9 cellular contexts compared by ENCODE assay signal in the genomic region with DNA sequence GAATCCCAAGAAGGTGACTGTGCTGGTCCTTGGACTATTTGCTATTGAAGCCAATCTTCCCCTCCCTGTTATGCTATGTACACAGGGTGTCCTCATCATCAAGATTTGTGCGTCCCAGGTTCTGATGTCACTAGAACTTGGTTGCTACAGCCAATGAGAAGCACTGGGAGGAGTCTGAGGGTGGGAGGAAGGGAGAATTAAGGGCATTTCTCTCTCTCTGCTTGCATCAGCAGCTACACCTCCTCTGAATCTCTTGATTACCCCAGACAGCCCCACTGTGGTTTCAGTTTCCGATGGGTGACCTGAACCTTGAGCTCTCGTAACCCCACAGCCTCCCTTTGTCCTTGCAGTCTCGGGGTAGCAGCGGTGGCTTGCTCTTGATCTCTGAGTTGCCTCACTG.
A peak's percentile ranks its signal among the peaks of the same experiment; 100 is the strongest.
DNase-seq lines count a peak whose midpoint lies in the region; ATAC-seq and TF ChIP-seq lines count a peak whose summit lies in the region.
"Had no signal": no experiment of that assay in that cellular context is flagged by ENCODE, and none has a peak within 500 bp of the region (broad histone marks: within the 10 kb centered on the region; RNA-seq: fewer than 3 reads in every experiment).

No MANE protein-coding gene starts in this region.

- ATAC-seq in GM18508 (IDR thresholded peaks at IDR 0.05; ENCODE audit: insufficient read depth, unreplicated experiment) (peak; percentile 87), GM19467 (IDR thresholded peaks at IDR 0.05; ENCODE audit: unreplicated experiment) (peak; percentile 97), natural killer cell (peak; percentile 58 to 94 (median 91)), HG02588 (IDR thresholded peaks at IDR 0.05; ENCODE audit: unreplicated experiment) (no peak)
- ATAC-seq: mucosa of descending colon had no signal

- DNase-seq in NAMALWA (ENCODE audit: low spot score), result peak; percentile 6
- peak; percentile 23 for DNase-seq in natural killer cell
- DNase-seq in amygdala (lab: John Stamatoyannopoulos, UW), result no peak
- DNase-seq in RKO (ENCODE audit: low spot score), result no peak
- DNase-seq: KG1, mucosa of descending colon had no signal

- intact Hi-C loops in natural killer cell (cut with micrococcal nuclease), result no loop called here

- H3K4me3 Mint-ChIP-seq in natural killer cell, result no peak overlapping the region

- H3K9me3 Mint-ChIP-seq in natural killer cell, result no peaks in the 10 kb centered on the region

- H3K4me1 Mint-ChIP-seq in natural killer cell, result peaks cover 15 to 17% of the 10 kb centered on the region in 2 donors

- peak overlapping the region in 1 of 2 donors; percentile 27 for H3K27ac Mint-ChIP-seq in natural killer cell

- H3K27me3 Mint-ChIP-seq in natural killer cell (ENCODE audit: low read depth in 2 of 2), result no peaks in the 10 kb centered on the region

- TF ChIP-seq CTCF in natural killer cell (IDR thresholded peaks at IDR 0.05), result no peak

- H3K36me3 Mint-ChIP-seq in natural killer cell, result no peaks in the 10 kb centered on the region

Comparison
In these comparisons a context has a peak if more than half of its experiments do, and no peak if none do; other contexts are left out.
1. DNase-seq: peak in NAMALWA (single experiment) and natural killer cell (single experiment); none in amygdala (0 of 56) and RKO (single experiment).